ENCODE assay signal across 15 cellular contexts in the genomic region with DNA sequence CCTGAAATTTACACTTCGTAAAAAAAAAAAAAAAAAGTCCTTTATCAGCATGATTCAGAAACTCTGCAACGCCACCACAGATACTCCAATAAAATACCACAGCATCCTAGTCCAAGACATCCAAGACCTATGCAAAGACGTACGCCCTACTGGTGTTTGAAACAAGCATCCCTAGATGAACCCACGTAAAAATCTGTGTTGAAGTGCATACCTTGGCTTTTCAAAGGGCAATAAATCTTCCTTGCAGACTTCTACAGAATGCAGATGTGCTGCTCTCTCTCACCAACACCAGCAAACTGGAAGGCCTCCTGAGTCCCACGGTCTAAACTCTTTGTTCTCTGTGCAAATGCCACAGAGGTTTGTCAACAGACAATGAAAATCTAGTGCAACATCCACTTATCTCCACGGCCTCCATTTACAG. TPM values are rescaled to one million over a fixed set of nuclear protein-coding genes. Genes with fewer than 3 reads are reported as not detected.
DNase-seq lines count a peak whose midpoint lies in the region; ATAC-seq, FAIRE-seq and TF ChIP-seq lines count a peak whose summit lies in the region.
"Had no signal": no experiment of that assay in that cellular context is flagged by ENCODE, and none has a peak within 500 bp of the region (broad histone marks: within the 10 kb centered on the region; RNA-seq: fewer than 3 reads in every experiment).

No MANE protein-coding gene starts in this region.

- FAIRE-seq in urothelium cell line (lab: Jason Lieb, UNC), result no peak
- FAIRE-seq in GM12891 (lab: Jason Lieb, UNC), result no peak
- FAIRE-seq: HepG2 had no signal

- no peaks in the 10 kb centered on the region for H3K27me3 ChIP-seq in PC-9 (ENCODE audit: insufficient read depth, low read depth)
- H3K27me3 ChIP-seq: ascending aorta had no signal

- H3K79me2 ChIP-seq in PC-9 (ENCODE audit: low read depth), result peaks cover 84% of the 10 kb centered on the region

- peak overlapping the region; percentile 77 for H3K27ac ChIP-seq in PC-9
- H3K27ac ChIP-seq: ascending aorta had no signal

- TF ChIP-seq CTCF in PC-9 (conservative IDR thresholded peaks at IDR 0.05) (no peak), fibroblast of villous mesenchyme (IDR thresholded peaks at IDR 0.05; ENCODE audit: insufficient read depth, low read depth, low read length) (no peak)

- TSS peak; percentile 78 for BruUV-seq in PC-9 (replicated peaks; lab: Mats Ljungman, UMichigan)

- H3K4me1 ChIP-seq in PC-9 (replicated peaks; ENCODE audit: insufficient read depth), result peaks cover 63% of the 10 kb centered on the region
- H3K4me1 ChIP-seq: ascending aorta had no signal

- no peak overlapping the region for H3K4me3 ChIP-seq in PC-9
- H3K4me3 ChIP-seq in fibroblast of villous mesenchyme (ENCODE audit: low read depth, low read length), result no peak overlapping the region
- H3K4me3 ChIP-seq: ascending aorta had no signal

- no peaks in the 10 kb centered on the region for H3K9me3 ChIP-seq in PC-9 (ENCODE audit: insufficient read depth, low read depth)
- H3K9me3 ChIP-seq: ascending aorta had no signal

- no peaks in the 10 kb centered on the region for H3K9me2 ChIP-seq in PC-9 (ENCODE audit: insufficient read depth)

- CTCF ChIA-PET in PC-9 (lab: Charles Lee), result no interaction called here

- intact Hi-C loops in PC-9 (cut with micrococcal nuclease; ENCODE audit: unreplicated experiment), result no loop called here

- DNase-seq in NCI-H748 (lab: John Stamatoyannopoulos, UW; ENCODE audit: unreplicated experiment) (peak; percentile 63), NCI-H748 treated with DMSO at 0.1 percent for 48 hours (lab: John Stamatoyannopoulos, UW) (no peak), PC-9 (peak; percentile 53 to 81), fibroblast of villous mesenchyme (ENCODE audit: low read depth) (peak; percentile 95), urothelium cell line (ENCODE audit: low spot score) (peak; percentile 85), GM12891 (ENCODE audit: insufficient read length, low spot score) (no peak)
- DNase-seq: activated CD8-positive, alpha-beta memory T cell treated with anti-CD3 and anti-CD28 coated beads, Interleukin-2, amount 10 ng/mL, durations not matched to agents 7 days and 5 days; NCI-H524; stimulated activated CD4-positive, alpha-beta T cell treated with anti-CD3 and anti-CD28 coated beads, Interleukin-4, amount 100 ng/mL, for 4 hours had no signal

- H3K4me2 ChIP-seq in PC-9, result peak overlapping the region; percentile 26

- ATAC-seq in HG02678 (IDR thresholded peaks at IDR 0.05; ENCODE audit: unreplicated experiment), result no peak
- no peak for ATAC-seq in HG02852 (IDR thresholded peaks at IDR 0.05; ENCODE audit: unreplicated experiment)
- ATAC-seq: activated CD8-positive, alpha-beta memory T cell treated with anti-CD3 and anti-CD28 coated beads, Interleukin-2, amount 10 ng/mL, durations not matched to agents 7 days and 5 days; esophagus mucosa; HepG2; left lobe of liver had no signal

- no peak for TF ChIP-seq POLR2A in GM12891 (IDR thresholded peaks at IDR 0.05; ENCODE audit: low read depth, low read length)

- H3F3A ChIP-seq in PC-9 (ENCODE audit: insufficient read depth, low read depth), result peaks cover 35% of the 10 kb centered on the region

- no peaks in the 10 kb centered on the region for H4K20me1 ChIP-seq in PC-9 (ENCODE audit: insufficient read depth)

- no peaks in the 10 kb centered on the region for H3K36me3 ChIP-seq in PC-9 (ENCODE audit: low read depth)
- H3K36me3 ChIP-seq: ascending aorta had no signal

- H2AFZ ChIP-seq in PC-9, result no peak overlapping the region

- POLR2A ChIA-PET in PC-9 (lab: Charles Lee; ENCODE audit: unreplicated experiment), result interaction anchor here (0.6 kb wide), 1 partner anchor 361 kb away, joined by 3 read pairs; no protein-coding TSS in a partner anchor

TF ChIP-seq in GM12891, 5 proteins besides CTCF, POLR2A, EP300 and RAD21:
- TF ChIP-seq PAX5 (IDR thresholded peaks at IDR 0.05; ENCODE audit: insufficient read depth, low read length, severe bottlenecking) (no peak), POLR2AphosphoS5 (IDR thresholded peaks at IDR 0.05; ENCODE audit: low read depth, low read length) (no peak), TAF1 (IDR thresholded peaks at IDR 0.05; ENCODE audit: low read depth, low read length) (no peak), SPI1 (IDR thresholded peaks at IDR 0.05; ENCODE audit: low read depth, low read length) (no peak), POU2F2 (IDR thresholded peaks at IDR 0.05; ENCODE audit: low read depth, low read length) (no peak)

RNA-seq across cellular contexts. Expression of gene MYO10, which starts 38.8 kb away (rescaled TPM):
- total RNA-seq in PC-9 (2021), result 92.8 and 116 TPM in 2 replicates
- 36.7 and 61.2 TPM in 2 replicates for total RNA-seq in fibroblast of villous mesenchyme
- polyA plus RNA-seq in GM12891 (2012; ENCODE audit: low read depth, missing spikeins), result 0.03 TPM
- total RNA-seq: activated CD8-positive, alpha-beta memory T cell treated with anti-CD3 and anti-CD28 coated beads, Interleukin-2, amount 10 ng/mL, durations not matched to agents 7 days and 5 days had no signal

Comparison
In these comparisons a context has a peak if more than half of its experiments do, and no peak if none do; other contexts are left out.
1. DNase-seq: peak in NCI-H748 (single experiment), PC-9 (2 of 2), fibroblast of villous mesenchyme (single experiment) and urothelium cell line (single experiment); none in NCI-H748 treated with DMSO at 0.1 percent for 48 hours (single experiment) and GM12891 (single experiment).